Comparison of ENCODE assay signal across 2 cellular contexts in genomic region chrX:24493740-24494543, GRCh38.
TF ChIP-seq lines count a peak whose summit lies in the region.

No MANE protein-coding gene starts in this region.

TF ChIP-seq in HepG2, 621 proteins besides CTCF, POLR2A, EP300 and RAD21:
- TF ChIP-seq, protein P1, sequence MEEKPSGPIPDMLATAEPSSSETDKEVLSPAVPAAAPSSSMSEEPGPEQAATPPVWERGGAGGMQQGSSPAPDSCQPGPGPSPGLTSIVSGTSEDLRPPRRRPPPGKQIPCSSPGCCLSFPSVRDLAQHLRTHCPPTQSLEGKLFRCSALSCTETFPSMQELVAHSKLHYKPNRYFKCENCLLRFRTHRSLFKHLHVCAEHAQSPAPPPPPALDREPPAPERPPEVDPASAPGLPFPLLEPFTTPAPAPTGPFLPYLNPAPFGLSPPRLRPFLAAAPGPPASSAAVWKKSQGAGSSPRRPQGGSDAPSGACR (CRISPR knock-in tag; IDR thresholded peaks at IDR 0.05) = no peak
- TF ChIP-seq BRD4 (CRISPR knock-in tag; IDR thresholded peaks at IDR 0.05) (no peak), FOXP1 (IDR thresholded peaks at IDR 0.05) (no peak), FOXP1 (CRISPR knock-in tag; IDR thresholded peaks at IDR 0.05) (peak; percentile 57; the same call in 1 of the 2 replicates), KMT2A (CRISPR knock-in tag; IDR thresholded peaks at IDR 0.05) (no peak), RBAK (CRISPR knock-in tag; IDR thresholded peaks at IDR 0.05) (no peak), FOXA3 (CRISPR knock-in tag; IDR thresholded peaks at IDR 0.05) (0 out of 2 replicates have a peak, but pooled peaks have one; percentile 16), ZNF629 (CRISPR knock-in tag; conservative IDR thresholded peaks at IDR 0.05) (peak; percentile 29; the same call in 1 of the 2 replicates), GFI1 (CRISPR knock-in tag; IDR thresholded peaks at IDR 0.05; ENCODE audit: borderline replicate concordance) (no peak), HMG20A (CRISPR knock-in tag; IDR thresholded peaks at IDR 0.05; ENCODE audit: borderline replicate concordance) (no peak), ZSCAN20 (CRISPR knock-in tag; IDR thresholded peaks at IDR 0.05; ENCODE audit: borderline replicate concordance) (no peak), CEBPG (CRISPR knock-in tag; IDR thresholded peaks at IDR 0.05) (0 out of 2 replicates have a peak, but pooled peaks have one; percentile 22), BCL6 (CRISPR knock-in tag; IDR thresholded peaks at IDR 0.05) (peak; percentile 8; the same call in 1 of the 2 replicates), PHF5A (CRISPR knock-in tag; IDR thresholded peaks at IDR 0.05; ENCODE audit: low read depth, unreplicated experiment) (no peak), FOXK2 (IDR thresholded peaks at IDR 0.05) (no peak), RXRB (CRISPR knock-in tag; IDR thresholded peaks at IDR 0.05; ENCODE audit: borderline replicate concordance) (no peak), ZC3H4 (CRISPR knock-in tag; IDR thresholded peaks at IDR 0.05; ENCODE audit: borderline replicate concordance) (no peak)
- TF ChIP-seq, protein P2, sequence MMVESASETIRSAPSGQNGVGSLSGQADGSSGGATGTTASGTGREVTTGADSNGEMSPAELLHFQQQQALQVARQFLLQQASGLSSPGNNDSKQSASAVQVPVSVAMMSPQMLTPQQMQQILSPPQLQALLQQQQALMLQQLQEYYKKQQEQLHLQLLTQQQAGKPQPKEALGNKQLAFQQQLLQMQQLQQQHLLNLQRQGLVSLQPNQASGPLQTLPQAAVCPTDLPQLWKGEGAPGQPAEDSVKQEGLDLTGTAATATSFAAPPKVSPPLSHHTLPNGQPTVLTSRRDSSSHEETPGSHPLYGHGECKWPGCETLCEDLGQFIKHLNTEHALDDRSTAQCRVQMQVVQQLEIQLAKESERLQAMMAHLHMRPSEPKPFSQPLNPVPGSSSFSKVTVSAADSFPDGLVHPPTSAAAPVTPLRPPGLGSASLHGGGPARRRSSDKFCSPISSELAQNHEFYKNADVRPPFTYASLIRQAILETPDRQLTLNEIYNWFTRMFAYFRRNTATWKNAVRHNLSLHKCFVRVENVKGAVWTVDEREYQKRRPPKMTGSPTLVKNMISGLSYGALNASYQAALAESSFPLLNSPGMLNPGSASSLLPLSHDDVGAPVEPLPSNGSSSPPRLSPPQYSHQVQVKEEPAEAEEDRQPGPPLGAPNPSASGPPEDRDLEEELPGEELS (CRISPR knock-in tag; IDR thresholded peaks at IDR 0.05) = peak; percentile 58
- TF ChIP-seq, protein P3, sequence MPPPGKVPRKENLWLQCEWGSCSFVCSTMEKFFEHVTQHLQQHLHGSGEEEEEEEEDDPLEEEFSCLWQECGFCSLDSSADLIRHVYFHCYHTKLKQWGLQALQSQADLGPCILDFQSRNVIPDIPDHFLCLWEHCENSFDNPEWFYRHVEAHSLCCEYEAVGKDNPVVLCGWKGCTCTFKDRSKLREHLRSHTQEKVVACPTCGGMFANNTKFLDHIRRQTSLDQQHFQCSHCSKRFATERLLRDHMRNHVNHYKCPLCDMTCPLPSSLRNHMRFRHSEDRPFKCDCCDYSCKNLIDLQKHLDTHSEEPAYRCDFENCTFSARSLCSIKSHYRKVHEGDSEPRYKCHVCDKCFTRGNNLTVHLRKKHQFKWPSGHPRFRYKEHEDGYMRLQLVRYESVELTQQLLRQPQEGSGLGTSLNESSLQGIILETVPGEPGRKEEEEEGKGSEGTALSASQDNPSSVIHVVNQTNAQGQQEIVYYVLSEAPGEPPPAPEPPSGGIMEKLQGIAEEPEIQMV (CRISPR knock-in tag; IDR thresholded peaks at IDR 0.05; ENCODE audit: low read depth) = no peak
- TF ChIP-seq, protein P4, sequence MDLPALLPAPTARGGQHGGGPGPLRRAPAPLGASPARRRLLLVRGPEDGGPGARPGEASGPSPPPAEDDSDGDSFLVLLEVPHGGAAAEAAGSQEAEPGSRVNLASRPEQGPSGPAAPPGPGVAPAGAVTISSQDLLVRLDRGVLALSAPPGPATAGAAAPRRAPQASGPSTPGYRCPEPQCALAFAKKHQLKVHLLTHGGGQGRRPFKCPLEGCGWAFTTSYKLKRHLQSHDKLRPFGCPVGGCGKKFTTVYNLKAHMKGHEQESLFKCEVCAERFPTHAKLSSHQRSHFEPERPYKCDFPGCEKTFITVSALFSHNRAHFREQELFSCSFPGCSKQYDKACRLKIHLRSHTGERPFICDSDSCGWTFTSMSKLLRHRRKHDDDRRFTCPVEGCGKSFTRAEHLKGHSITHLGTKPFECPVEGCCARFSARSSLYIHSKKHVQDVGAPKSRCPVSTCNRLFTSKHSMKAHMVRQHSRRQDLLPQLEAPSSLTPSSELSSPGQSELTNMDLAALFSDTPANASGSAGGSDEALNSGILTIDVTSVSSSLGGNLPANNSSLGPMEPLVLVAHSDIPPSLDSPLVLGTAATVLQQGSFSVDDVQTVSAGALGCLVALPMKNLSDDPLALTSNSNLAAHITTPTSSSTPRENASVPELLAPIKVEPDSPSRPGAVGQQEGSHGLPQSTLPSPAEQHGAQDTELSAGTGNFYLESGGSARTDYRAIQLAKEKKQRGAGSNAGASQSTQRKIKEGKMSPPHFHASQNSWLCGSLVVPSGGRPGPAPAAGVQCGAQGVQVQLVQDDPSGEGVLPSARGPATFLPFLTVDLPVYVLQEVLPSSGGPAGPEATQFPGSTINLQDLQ (CRISPR knock-in tag; IDR thresholded peaks at IDR 0.05) = no peak
TF ChIP-seq in HepG2: peak in this region for 6.

TF ChIP-seq in SK-N-SH treated with all-trans-retinoic acid at 6 μM for 48 hours, 23 proteins besides CTCF, POLR2A, EP300 and RAD21:
- TF ChIP-seq GLIS3 (CRISPR knock-in tag; IDR thresholded peaks at IDR 0.05) (no peak), CSRNP3 (CRISPR knock-in tag; IDR thresholded peaks at IDR 0.05) (no peak), ISL1 (CRISPR knock-in tag; IDR thresholded peaks at IDR 0.05) (no peak), POU6F1 (CRISPR knock-in tag; IDR thresholded peaks at IDR 0.05; ENCODE audit: borderline replicate concordance, low read depth) (no peak), ZNF70 (CRISPR knock-in tag; IDR thresholded peaks at IDR 0.05) (no peak), ZFP30 (CRISPR knock-in tag; IDR thresholded peaks at IDR 0.05) (no peak), ESRRG (CRISPR knock-in tag; IDR thresholded peaks at IDR 0.05) (no peak), ZNF565 (CRISPR knock-in tag; conservative IDR thresholded peaks at IDR 0.05; ENCODE audit: low read depth) (no peak), OSR1 (CRISPR knock-in tag; IDR thresholded peaks at IDR 0.05) (no peak), ZFP3 (CRISPR knock-in tag; IDR thresholded peaks at IDR 0.05) (no peak), ARNTL (CRISPR knock-in tag; IDR thresholded peaks at IDR 0.05; ENCODE audit: borderline replicate concordance, low read depth) (no peak), SNAI2 (CRISPR knock-in tag; IDR thresholded peaks at IDR 0.05) (no peak), ZC3H10 (CRISPR knock-in tag; IDR thresholded peaks at IDR 0.05) (no peak), TCF4 (CRISPR knock-in tag; IDR thresholded peaks at IDR 0.05; ENCODE audit: borderline replicate concordance) (no peak), CREB5 (CRISPR knock-in tag; IDR thresholded peaks at IDR 0.05; ENCODE audit: low read depth) (no peak), TOX (CRISPR knock-in tag; IDR thresholded peaks at IDR 0.05; ENCODE audit: borderline replicate concordance) (no peak), PATZ1 (CRISPR knock-in tag; IDR thresholded peaks at IDR 0.05; ENCODE audit: borderline replicate concordance) (no peak), RARB (CRISPR knock-in tag; IDR thresholded peaks at IDR 0.05) (no peak)
- TF ChIP-seq, protein P5, sequence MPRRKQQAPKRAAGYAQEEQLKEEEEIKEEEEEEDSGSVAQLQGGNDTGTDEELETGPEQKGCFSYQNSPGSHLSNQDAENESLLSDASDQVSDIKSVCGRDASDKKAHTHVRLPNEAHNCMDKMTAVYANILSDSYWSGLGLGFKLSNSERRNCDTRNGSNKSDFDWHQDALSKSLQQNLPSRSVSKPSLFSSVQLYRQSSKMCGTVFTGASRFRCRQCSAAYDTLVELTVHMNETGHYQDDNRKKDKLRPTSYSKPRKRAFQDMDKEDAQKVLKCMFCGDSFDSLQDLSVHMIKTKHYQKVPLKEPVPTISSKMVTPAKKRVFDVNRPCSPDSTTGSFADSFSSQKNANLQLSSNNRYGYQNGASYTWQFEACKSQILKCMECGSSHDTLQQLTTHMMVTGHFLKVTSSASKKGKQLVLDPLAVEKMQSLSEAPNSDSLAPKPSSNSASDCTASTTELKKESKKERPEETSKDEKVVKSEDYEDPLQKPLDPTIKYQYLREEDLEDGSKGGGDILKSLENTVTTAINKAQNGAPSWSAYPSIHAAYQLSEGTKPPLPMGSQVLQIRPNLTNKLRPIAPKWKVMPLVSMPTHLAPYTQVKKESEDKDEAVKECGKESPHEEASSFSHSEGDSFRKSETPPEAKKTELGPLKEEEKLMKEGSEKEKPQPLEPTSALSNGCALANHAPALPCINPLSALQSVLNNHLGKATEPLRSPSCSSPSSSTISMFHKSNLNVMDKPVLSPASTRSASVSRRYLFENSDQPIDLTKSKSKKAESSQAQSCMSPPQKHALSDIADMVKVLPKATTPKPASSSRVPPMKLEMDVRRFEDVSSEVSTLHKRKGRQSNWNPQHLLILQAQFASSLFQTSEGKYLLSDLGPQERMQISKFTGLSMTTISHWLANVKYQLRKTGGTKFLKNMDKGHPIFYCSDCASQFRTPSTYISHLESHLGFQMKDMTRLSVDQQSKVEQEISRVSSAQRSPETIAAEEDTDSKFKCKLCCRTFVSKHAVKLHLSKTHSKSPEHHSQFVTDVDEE (CRISPR knock-in tag; IDR thresholded peaks at IDR 0.05) = no peak
TF ChIP-seq in SK-N-SH treated with all-trans-retinoic acid at 6 μM for 48 hours: peak in this region for 0.
